In the genomic region with DNA sequence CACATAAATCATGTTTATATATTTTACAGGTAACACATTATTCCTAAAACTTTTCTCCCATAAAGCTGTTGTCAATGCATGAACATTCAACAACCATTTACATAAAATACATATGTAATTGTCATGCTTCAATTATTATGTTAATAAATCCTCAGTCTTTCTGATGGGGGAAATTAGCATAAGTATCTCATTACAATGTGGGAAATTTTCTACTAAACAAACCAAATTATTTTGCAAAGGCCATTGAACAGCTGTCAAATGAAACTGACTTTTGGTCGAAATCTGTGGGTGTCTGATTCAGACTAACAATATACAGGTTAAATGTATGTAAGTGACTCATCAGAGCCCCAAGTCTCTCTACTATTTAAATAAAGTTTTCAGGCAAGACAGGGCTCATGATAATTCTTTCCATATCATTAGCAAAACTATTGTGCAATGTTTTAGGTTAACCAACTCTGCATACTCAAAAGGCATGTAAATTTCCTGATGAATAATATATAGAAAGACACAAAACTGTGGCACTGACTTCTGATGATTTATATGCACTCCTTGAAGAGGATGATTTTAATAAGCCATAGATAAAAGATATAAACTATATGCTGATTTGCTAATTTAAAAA, we compare ENCODE assay signal across 2 cellular contexts.
TF ChIP-seq lines count a peak whose summit lies in the region.

No MANE protein-coding gene starts in this region.

TF ChIP-seq in WTC11, 78 proteins besides CTCF, POLR2A, EP300 and RAD21:
- TF ChIP-seq NR2C2 (CRISPR knock-in tag; IDR thresholded peaks at IDR 0.05) (no peak), ATF1 (CRISPR knock-in tag; IDR thresholded peaks at IDR 0.05) (no peak), TP53 (CRISPR knock-in tag; IDR thresholded peaks at IDR 0.05) (no peak)

TF ChIP-seq in H1, 55 proteins besides CTCF, POLR2A, EP300 and RAD21:
- TF ChIP-seq POU5F1 (IDR thresholded peaks at IDR 0.05; ENCODE audit: low read depth, low read length) (0 out of 2 replicates have a peak, but pooled peaks have one; percentile 17), SP4 (IDR thresholded peaks at IDR 0.05; ENCODE audit: low read length) (no peak), CEBPB (IDR thresholded peaks at IDR 0.05; ENCODE audit: low read depth, low read length) (peak; percentile 84), EZH2 (IDR thresholded peaks at IDR 0.05; ENCODE audit: low read depth, low read length, severe bottlenecking) (no peak)
- TF ChIP-seq, protein P1, sequence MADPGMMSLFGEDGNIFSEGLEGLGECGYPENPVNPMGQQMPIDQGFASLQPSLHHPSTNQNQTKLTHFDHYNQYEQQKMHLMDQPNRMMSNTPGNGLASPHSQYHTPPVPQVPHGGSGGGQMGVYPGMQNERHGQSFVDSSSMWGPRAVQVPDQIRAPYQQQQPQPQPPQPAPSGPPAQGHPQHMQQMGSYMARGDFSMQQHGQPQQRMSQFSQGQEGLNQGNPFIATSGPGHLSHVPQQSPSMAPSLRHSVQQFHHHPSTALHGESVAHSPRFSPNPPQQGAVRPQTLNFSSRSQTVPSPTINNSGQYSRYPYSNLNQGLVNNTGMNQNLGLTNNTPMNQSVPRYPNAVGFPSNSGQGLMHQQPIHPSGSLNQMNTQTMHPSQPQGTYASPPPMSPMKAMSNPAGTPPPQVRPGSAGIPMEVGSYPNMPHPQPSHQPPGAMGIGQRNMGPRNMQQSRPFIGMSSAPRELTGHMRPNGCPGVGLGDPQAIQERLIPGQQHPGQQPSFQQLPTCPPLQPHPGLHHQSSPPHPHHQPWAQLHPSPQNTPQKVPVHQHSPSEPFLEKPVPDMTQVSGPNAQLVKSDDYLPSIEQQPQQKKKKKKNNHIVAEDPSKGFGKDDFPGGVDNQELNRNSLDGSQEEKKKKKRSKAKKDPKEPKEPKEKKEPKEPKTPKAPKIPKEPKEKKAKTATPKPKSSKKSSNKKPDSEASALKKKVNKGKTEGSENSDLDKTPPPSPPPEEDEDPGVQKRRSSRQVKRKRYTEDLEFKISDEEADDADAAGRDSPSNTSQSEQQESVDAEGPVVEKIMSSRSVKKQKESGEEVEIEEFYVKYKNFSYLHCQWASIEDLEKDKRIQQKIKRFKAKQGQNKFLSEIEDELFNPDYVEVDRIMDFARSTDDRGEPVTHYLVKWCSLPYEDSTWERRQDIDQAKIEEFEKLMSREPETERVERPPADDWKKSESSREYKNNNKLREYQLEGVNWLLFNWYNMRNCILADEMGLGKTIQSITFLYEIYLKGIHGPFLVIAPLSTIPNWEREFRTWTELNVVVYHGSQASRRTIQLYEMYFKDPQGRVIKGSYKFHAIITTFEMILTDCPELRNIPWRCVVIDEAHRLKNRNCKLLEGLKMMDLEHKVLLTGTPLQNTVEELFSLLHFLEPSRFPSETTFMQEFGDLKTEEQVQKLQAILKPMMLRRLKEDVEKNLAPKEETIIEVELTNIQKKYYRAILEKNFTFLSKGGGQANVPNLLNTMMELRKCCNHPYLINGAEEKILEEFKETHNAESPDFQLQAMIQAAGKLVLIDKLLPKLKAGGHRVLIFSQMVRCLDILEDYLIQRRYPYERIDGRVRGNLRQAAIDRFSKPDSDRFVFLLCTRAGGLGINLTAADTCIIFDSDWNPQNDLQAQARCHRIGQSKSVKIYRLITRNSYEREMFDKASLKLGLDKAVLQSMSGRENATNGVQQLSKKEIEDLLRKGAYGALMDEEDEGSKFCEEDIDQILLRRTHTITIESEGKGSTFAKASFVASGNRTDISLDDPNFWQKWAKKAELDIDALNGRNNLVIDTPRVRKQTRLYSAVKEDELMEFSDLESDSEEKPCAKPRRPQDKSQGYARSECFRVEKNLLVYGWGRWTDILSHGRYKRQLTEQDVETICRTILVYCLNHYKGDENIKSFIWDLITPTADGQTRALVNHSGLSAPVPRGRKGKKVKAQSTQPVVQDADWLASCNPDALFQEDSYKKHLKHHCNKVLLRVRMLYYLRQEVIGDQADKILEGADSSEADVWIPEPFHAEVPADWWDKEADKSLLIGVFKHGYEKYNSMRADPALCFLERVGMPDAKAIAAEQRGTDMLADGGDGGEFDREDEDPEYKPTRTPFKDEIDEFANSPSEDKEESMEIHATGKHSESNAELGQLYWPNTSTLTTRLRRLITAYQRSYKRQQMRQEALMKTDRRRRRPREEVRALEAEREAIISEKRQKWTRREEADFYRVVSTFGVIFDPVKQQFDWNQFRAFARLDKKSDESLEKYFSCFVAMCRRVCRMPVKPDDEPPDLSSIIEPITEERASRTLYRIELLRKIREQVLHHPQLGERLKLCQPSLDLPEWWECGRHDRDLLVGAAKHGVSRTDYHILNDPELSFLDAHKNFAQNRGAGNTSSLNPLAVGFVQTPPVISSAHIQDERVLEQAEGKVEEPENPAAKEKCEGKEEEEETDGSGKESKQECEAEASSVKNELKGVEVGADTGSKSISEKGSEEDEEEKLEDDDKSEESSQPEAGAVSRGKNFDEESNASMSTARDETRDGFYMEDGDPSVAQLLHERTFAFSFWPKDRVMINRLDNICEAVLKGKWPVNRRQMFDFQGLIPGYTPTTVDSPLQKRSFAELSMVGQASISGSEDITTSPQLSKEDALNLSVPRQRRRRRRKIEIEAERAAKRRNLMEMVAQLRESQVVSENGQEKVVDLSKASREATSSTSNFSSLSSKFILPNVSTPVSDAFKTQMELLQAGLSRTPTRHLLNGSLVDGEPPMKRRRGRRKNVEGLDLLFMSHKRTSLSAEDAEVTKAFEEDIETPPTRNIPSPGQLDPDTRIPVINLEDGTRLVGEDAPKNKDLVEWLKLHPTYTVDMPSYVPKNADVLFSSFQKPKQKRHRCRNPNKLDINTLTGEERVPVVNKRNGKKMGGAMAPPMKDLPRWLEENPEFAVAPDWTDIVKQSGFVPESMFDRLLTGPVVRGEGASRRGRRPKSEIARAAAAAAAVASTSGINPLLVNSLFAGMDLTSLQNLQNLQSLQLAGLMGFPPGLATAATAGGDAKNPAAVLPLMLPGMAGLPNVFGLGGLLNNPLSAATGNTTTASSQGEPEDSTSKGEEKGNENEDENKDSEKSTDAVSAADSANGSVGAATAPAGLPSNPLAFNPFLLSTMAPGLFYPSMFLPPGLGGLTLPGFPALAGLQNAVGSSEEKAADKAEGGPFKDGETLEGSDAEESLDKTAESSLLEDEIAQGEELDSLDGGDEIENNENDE (IDR thresholded peaks at IDR 0.05; ENCODE audit: insufficient replicate concordance, low read length), result peak; percentile 42
TF ChIP-seq in H1: peak in this region for 3.
